Comparison of ENCODE assay signal across 1 cellular context in genomic region chr9:112170968-112171367, GRCh38.
TF ChIP-seq lines count a peak whose summit lies in the region.

No MANE protein-coding gene starts in this region.

TF ChIP-seq in K562, 482 proteins besides CTCF, POLR2A, EP300 and RAD21 (continued from another document and continues in another):
- no peak for TF ChIP-seq POLR2AphosphoS2 (IDR thresholded peaks at IDR 0.05; ENCODE audit: low read length)
- TF ChIP-seq RBM17 (IDR thresholded peaks at IDR 0.05; ENCODE audit: borderline replicate concordance, low read depth, low read length): no peak
- no peak for TF ChIP-seq GABPB2 (CRISPR knock-in tag; conservative IDR thresholded peaks at IDR 0.05)
- TF ChIP-seq, protein P1, sequence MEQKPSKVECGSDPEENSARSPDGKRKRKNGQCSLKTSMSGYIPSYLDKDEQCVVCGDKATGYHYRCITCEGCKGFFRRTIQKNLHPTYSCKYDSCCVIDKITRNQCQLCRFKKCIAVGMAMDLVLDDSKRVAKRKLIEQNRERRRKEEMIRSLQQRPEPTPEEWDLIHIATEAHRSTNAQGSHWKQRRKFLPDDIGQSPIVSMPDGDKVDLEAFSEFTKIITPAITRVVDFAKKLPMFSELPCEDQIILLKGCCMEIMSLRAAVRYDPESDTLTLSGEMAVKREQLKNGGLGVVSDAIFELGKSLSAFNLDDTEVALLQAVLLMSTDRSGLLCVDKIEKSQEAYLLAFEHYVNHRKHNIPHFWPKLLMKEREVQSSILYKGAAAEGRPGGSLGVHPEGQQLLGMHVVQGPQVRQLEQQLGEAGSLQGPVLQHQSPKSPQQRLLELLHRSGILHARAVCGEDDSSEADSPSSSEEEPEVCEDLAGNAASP (IDR thresholded peaks at IDR 0.05): no peak
- TF ChIP-seq PHB2 (IDR thresholded peaks at IDR 0.05; ENCODE audit: low read depth): 0 out of 2 replicates have a peak, but pooled peaks have one; percentile 30
- TF ChIP-seq, protein P2, sequence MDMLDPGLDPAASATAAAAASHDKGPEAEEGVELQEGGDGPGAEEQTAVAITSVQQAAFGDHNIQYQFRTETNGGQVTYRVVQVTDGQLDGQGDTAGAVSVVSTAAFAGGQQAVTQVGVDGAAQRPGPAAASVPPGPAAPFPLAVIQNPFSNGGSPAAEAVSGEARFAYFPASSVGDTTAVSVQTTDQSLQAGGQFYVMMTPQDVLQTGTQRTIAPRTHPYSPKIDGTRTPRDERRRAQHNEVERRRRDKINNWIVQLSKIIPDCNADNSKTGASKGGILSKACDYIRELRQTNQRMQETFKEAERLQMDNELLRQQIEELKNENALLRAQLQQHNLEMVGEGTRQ (CRISPR knock-in tag; IDR thresholded peaks at IDR 0.05): no peak
- TF ChIP-seq, protein P3, sequence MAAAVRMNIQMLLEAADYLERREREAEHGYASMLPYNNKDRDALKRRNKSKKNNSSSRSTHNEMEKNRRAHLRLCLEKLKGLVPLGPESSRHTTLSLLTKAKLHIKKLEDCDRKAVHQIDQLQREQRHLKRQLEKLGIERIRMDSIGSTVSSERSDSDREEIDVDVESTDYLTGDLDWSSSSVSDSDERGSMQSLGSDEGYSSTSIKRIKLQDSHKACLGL (CRISPR knock-in tag; IDR thresholded peaks at IDR 0.05; ENCODE audit: borderline replicate concordance, poor library complexity, severe bottlenecking): no peak
- TF ChIP-seq SIN3A (IDR thresholded peaks at IDR 0.05; ENCODE audit: borderline replicate concordance in 2 of 2, control insufficient read depth in 1 of 2, low read depth in 2 of 2, low read length in 2 of 2): 0 out of 4 replicates have a peak, but pooled peaks of 1 of the 2 experiments have one; percentile 22
- no peak for TF ChIP-seq JUN (IDR thresholded peaks at IDR 0.05; ENCODE audit: borderline replicate concordance, low read depth, low read length)
- no peak for TF ChIP-seq JUN (CRISPR knock-in tag; IDR thresholded peaks at IDR 0.05; ENCODE audit: borderline replicate concordance)
- no peak for TF ChIP-seq TBP (optimal IDR thresholded peaks at IDR 0.05; ENCODE audit: low read depth, low read length)
- TF ChIP-seq KHSRP (IDR thresholded peaks at IDR 0.05): no peak
- no peak for TF ChIP-seq ZNF347 (CRISPR knock-in tag; IDR thresholded peaks at IDR 0.05; ENCODE audit: low read depth)
- no peak for TF ChIP-seq WHSC1 (IDR thresholded peaks at IDR 0.05; ENCODE audit: low read length)
- no peak for TF ChIP-seq BCOR (IDR thresholded peaks at IDR 0.05)
- TF ChIP-seq ZNF175 (CRISPR knock-in tag; IDR thresholded peaks at IDR 0.05; ENCODE audit: low read depth): no peak
- TF ChIP-seq RAD51 (IDR thresholded peaks at IDR 0.05; ENCODE audit: borderline replicate concordance, low read depth): no peak
- no peak for TF ChIP-seq SRSF9 (IDR thresholded peaks at IDR 0.05; ENCODE audit: borderline replicate concordance, low read depth, low read length)
- TF ChIP-seq ZNF431 (CRISPR knock-in tag; IDR thresholded peaks at IDR 0.05): no peak
- peak; percentile 77 for TF ChIP-seq STAT5A (IDR thresholded peaks at IDR 0.05; ENCODE audit: borderline replicate concordance, low read length)
- TF ChIP-seq, protein P4, sequence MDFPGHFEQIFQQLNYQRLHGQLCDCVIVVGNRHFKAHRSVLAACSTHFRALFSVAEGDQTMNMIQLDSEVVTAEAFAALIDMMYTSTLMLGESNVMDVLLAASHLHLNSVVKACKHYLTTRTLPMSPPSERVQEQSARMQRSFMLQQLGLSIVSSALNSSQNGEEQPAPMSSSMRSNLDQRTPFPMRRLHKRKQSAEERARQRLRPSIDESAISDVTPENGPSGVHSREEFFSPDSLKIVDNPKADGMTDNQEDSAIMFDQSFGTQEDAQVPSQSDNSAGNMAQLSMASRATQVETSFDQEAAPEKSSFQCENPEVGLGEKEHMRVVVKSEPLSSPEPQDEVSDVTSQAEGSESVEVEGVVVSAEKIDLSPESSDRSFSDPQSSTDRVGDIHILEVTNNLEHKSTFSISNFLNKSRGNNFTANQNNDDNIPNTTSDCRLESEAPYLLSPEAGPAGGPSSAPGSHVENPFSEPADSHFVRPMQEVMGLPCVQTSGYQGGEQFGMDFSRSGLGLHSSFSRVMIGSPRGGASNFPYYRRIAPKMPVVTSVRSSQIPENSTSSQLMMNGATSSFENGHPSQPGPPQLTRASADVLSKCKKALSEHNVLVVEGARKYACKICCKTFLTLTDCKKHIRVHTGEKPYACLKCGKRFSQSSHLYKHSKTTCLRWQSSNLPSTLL (IDR thresholded peaks at IDR 0.05): no peak
- TF ChIP-seq SREBF1 (IDR thresholded peaks at IDR 0.05; ENCODE audit: borderline replicate concordance, low read depth, low read length): no peak
- TF ChIP-seq XRCC4 (IDR thresholded peaks at IDR 0.05; ENCODE audit: extremely low read depth, insufficient read depth, insufficient read length): no peak
- no peak for TF ChIP-seq ZSCAN32 (CRISPR knock-in tag; IDR thresholded peaks at IDR 0.05)
- no peak for TF ChIP-seq SAFB2 (IDR thresholded peaks at IDR 0.05; ENCODE audit: borderline replicate concordance, low read depth, low read length, severe bottlenecking)
- no peak for TF ChIP-seq JUNB (CRISPR knock-in tag; conservative IDR thresholded peaks at IDR 0.05)
- TF ChIP-seq, protein P5, sequence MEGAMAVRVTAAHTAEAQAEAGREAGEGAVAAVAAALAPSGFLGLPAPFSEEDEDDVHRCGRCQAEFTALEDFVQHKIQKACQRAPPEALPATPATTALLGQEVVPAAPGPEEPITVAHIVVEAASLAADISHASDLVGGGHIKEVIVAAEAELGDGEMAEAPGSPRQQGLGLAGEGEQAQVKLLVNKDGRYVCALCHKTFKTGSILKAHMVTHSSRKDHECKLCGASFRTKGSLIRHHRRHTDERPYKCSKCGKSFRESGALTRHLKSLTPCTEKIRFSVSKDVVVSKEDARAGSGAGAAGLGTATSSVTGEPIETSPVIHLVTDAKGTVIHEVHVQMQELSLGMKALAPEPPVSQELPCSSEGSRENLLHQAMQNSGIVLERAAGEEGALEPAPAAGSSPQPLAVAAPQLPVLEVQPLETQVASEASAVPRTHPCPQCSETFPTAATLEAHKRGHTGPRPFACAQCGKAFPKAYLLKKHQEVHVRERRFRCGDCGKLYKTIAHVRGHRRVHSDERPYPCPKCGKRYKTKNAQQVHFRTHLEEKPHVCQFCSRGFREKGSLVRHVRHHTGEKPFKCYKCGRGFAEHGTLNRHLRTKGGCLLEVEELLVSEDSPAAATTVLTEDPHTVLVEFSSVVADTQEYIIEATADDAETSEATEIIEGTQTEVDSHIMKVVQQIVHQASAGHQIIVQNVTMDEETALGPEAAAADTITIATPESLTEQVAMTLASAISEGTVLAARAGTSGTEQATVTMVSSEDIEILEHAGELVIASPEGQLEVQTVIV (CRISPR knock-in tag; IDR thresholded peaks at IDR 0.05; ENCODE audit: borderline replicate concordance): no peak
- TF ChIP-seq CBX8 (IDR thresholded peaks at IDR 0.05; ENCODE audit: borderline replicate concordance, extremely low read depth, low read depth, low read length, poor library complexity, severe bottlenecking): no peak
- no peak for TF ChIP-seq KDM4B (IDR thresholded peaks at IDR 0.05; ENCODE audit: borderline replicate concordance in 2 of 2, low read depth in 1 of 2)
- no peak for TF ChIP-seq MIER1 (IDR thresholded peaks at IDR 0.05; ENCODE audit: low read depth)
- TF ChIP-seq SAP30 (IDR thresholded peaks at IDR 0.05; ENCODE audit: borderline replicate concordance, insufficient read depth, low read depth, low read length, poor library complexity, severe bottlenecking): no peak
- TF ChIP-seq, protein P6, sequence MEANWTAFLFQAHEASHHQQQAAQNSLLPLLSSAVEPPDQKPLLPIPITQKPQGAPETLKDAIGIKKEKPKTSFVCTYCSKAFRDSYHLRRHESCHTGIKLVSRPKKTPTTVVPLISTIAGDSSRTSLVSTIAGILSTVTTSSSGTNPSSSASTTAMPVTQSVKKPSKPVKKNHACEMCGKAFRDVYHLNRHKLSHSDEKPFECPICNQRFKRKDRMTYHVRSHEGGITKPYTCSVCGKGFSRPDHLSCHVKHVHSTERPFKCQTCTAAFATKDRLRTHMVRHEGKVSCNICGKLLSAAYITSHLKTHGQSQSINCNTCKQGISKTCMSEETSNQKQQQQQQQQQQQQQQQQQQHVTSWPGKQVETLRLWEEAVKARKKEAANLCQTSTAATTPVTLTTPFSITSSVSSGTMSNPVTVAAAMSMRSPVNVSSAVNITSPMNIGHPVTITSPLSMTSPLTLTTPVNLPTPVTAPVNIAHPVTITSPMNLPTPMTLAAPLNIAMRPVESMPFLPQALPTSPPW (CRISPR knock-in tag; IDR thresholded peaks at IDR 0.05): peak; percentile 52
- TF ChIP-seq, protein P7, sequence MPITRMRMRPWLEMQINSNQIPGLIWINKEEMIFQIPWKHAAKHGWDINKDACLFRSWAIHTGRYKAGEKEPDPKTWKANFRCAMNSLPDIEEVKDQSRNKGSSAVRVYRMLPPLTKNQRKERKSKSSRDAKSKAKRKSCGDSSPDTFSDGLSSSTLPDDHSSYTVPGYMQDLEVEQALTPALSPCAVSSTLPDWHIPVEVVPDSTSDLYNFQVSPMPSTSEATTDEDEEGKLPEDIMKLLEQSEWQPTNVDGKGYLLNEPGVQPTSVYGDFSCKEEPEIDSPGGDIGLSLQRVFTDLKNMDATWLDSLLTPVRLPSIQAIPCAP (CRISPR knock-in tag; IDR thresholded peaks at IDR 0.05; ENCODE audit: borderline replicate concordance): no peak
- no peak for TF ChIP-seq MTF1 (CRISPR knock-in tag; IDR thresholded peaks at IDR 0.05; ENCODE audit: borderline replicate concordance)
- peak; percentile 81 for TF ChIP-seq DACH1 (IDR thresholded peaks at IDR 0.05; ENCODE audit: partially characterized antibody)
- TF ChIP-seq CTBP1 (IDR thresholded peaks at IDR 0.05; ENCODE audit: borderline replicate concordance): no peak
- no peak for TF ChIP-seq MCM3 (IDR thresholded peaks at IDR 0.05)
- no peak for TF ChIP-seq KDM5B (IDR thresholded peaks at IDR 0.05; ENCODE audit: insufficient replicate concordance, low read depth, low read length)
- no peak for TF ChIP-seq CHCHD3 (CRISPR knock-in tag; IDR thresholded peaks at IDR 0.05)
- TF ChIP-seq RBBP5 (IDR thresholded peaks at IDR 0.05; ENCODE audit: borderline replicate concordance, insufficient read depth, low read length, poor library complexity, severe bottlenecking): no peak
- peak; percentile 48 for TF ChIP-seq HNRNPLL (IDR thresholded peaks at IDR 0.05; ENCODE audit: low read depth, low read length, poor library complexity, severe bottlenecking)
- no peak for TF ChIP-seq ZNF561 (CRISPR knock-in tag; conservative IDR thresholded peaks at IDR 0.05)
- no peak for TF ChIP-seq SRSF7 (optimal IDR thresholded peaks at IDR 0.05; ENCODE audit: low read depth, low read length)
- no peak for TF ChIP-seq THAP7 (CRISPR knock-in tag; IDR thresholded peaks at IDR 0.05)
- no peak for TF ChIP-seq CBX2 (IDR thresholded peaks at IDR 0.05; ENCODE audit: insufficient read depth, low read length, poor library complexity, severe bottlenecking)
- no peak for TF ChIP-seq ZNF384 (IDR thresholded peaks at IDR 0.05; ENCODE audit: low read depth, low read length)
- no peak for TF ChIP-seq ZNF696 (CRISPR knock-in tag; conservative IDR thresholded peaks at IDR 0.05)
- peak; percentile 43; the same call in 1 of the 2 replicates for TF ChIP-seq L3MBTL2 (IDR thresholded peaks at IDR 0.05)
- no peak for TF ChIP-seq MLX (CRISPR knock-in tag; conservative IDR thresholded peaks at IDR 0.05)
- TF ChIP-seq, protein P8, sequence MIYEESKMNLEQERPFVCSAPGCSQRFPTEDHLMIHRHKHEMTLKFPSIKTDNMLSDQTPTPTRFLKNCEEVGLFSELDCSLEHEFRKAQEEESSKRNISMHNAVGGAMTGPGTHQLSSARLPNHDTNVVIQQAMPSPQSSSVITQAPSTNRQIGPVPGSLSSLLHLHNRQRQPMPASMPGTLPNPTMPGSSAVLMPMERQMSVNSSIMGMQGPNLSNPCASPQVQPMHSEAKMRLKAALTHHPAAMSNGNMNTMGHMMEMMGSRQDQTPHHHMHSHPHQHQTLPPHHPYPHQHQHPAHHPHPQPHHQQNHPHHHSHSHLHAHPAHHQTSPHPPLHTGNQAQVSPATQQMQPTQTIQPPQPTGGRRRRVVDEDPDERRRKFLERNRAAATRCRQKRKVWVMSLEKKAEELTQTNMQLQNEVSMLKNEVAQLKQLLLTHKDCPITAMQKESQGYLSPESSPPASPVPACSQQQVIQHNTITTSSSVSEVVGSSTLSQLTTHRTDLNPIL (CRISPR knock-in tag; IDR thresholded peaks at IDR 0.05): no peak
- no peak for TF ChIP-seq ELF1 (tag; IDR thresholded peaks at IDR 0.05)
